ENCODE assay signal across 13 cellular contexts in genomic region chr10:34698979-34699378, GRCh38.
DNase-seq lines count a peak whose midpoint lies in the region; ATAC-seq, FAIRE-seq and TF ChIP-seq lines count a peak whose summit lies in the region.
"Had no signal": no experiment of that assay in that cellular context is flagged by ENCODE, and none has a peak within 500 bp of the region (broad histone marks: within the 10 kb centered on the region; RNA-seq: fewer than 3 reads in every experiment).

No MANE protein-coding gene starts in this region.

- DNase-seq in HCEC 1CT (peak; percentile 43), SK-MEL-5 (ENCODE audit: low read depth, low spot score) (peak; percentile 18), fibroblast of gingiva (ENCODE audit: low read depth) (peak; percentile 86), pancreas (peak in 2 of 6 donors; percentile 29 to 61), putamen (ENCODE audit: low spot score) (no peak), frontal cortex (ENCODE audit: low spot score in 2 of 2) (no peak), NCI-H524 treated with DMSO at 0.1 percent for 48 hours (lab: John Stamatoyannopoulos, UW) (no peak)
- no peak for DNase-seq in activated CD8-positive, alpha-beta memory T cell treated with anti-CD3 and anti-CD28 coated beads, Interleukin-2, amount 10 ng/mL, durations not matched to agents 7 days and 5 days
- DNase-seq: activated CD4-positive, alpha-beta T cell treated with anti-CD3 and anti-CD28 coated beads for 4 hours; activated effector memory CD4-positive, alpha-beta T cell treated with Interleukin-2 at 50 U/mL for 16 hours; DMS79; NCI-H2081 had no signal

- FAIRE-seq in pancreas (lab: Jason Lieb, UNC) (no peak), frontal cortex (lab: Jason Lieb, UNC) (no peak)

- no peak for TF ChIP-seq CTCF in pancreas (IDR thresholded peaks at IDR 0.05)

- no peaks in the 10 kb centered on the region for H3K9me3 Mint-ChIP-seq in activated CD8-positive, alpha-beta memory T cell treated with anti-CD3 and anti-CD28 coated beads, Interleukin-2, amount 10 ng/mL, durations not matched to agents 7 days and 5 days (ENCODE audit: low read depth)

- in situ Hi-C loops in SK-MEL-5 (cut with HindIII; ENCODE audit: low pct_unique_long_range_greater_than_20kb, low sequenced_read_pairs) = no loop called here

- H3K27ac ChIP-seq in pancreas = peak overlapping the region in 3 of 4 donors; percentile 14 to 27 (median 18)
- H3K27ac ChIP-seq: parathyroid adenoma had no signal

- H3K4me3 Mint-ChIP-seq in activated CD8-positive, alpha-beta memory T cell treated with anti-CD3 and anti-CD28 coated beads, Interleukin-2, amount 10 ng/mL, durations not matched to agents 7 days and 5 days = no peak overlapping the region

- peak; percentile 73 to 84 (median 77) for ATAC-seq in pancreas
- no peak for ATAC-seq in activated CD8-positive, alpha-beta memory T cell treated with anti-CD3 and anti-CD28 coated beads, Interleukin-2, amount 10 ng/mL, durations not matched to agents 7 days and 5 days

- H3K4me1 Mint-ChIP-seq in activated CD8-positive, alpha-beta memory T cell treated with anti-CD3 and anti-CD28 coated beads, Interleukin-2, amount 10 ng/mL, durations not matched to agents 7 days and 5 days = peaks cover 7% of the 10 kb centered on the region

- H3K9me3 ChIP-seq in pancreas = no peaks in the 10 kb centered on the region

- H3K27me3 Mint-ChIP-seq in activated CD8-positive, alpha-beta memory T cell treated with anti-CD3 and anti-CD28 coated beads, Interleukin-2, amount 10 ng/mL, durations not matched to agents 7 days and 5 days = peaks cover 6% of the 10 kb centered on the region

- H3K36me3 Mint-ChIP-seq in activated CD8-positive, alpha-beta memory T cell treated with anti-CD3 and anti-CD28 coated beads, Interleukin-2, amount 10 ng/mL, durations not matched to agents 7 days and 5 days = no peaks in the 10 kb centered on the region

- H3K4me3 ChIP-seq in pancreas = no peak overlapping the region

- no peak overlapping the region for H3K27ac Mint-ChIP-seq in activated CD8-positive, alpha-beta memory T cell treated with anti-CD3 and anti-CD28 coated beads, Interleukin-2, amount 10 ng/mL, durations not matched to agents 7 days and 5 days

- peaks cover 10 to 35% (median 20%) of the 10 kb centered on the region in 3 donors for H3K4me1 ChIP-seq in pancreas

- WGBS in pancreas, 2 donors = 20 to 22% methylated on average over 3 of the region's 3 CpGs

- H3K27me3 ChIP-seq in pancreas = no peaks in the 10 kb centered on the region

- no peaks in the 10 kb centered on the region for H3K36me3 ChIP-seq in pancreas

- CTCF ChIA-PET in activated CD8-positive, alpha-beta memory T cell treated with anti-CD3 and anti-CD28 coated beads, Interleukin-2, amount 10 ng/mL, durations not matched to agents 7 days and 5 days (lab: Charles Lee) = no interaction called here

- intact Hi-C loops in pancreas (cut with DNase I) = no loop called here

Comparison
In these comparisons a context has a peak if more than half of its experiments do, and no peak if none do; other contexts are left out.
1. DNase-seq: peak in HCEC 1CT (single experiment), SK-MEL-5 (single experiment) and fibroblast of gingiva (single experiment); none in putamen (single experiment), frontal cortex (0 of 2), activated CD8-positive, alpha-beta memory T cell treated with anti-CD3 and anti-CD28 coated beads, Interleukin-2, amount 10 ng/mL, durations not matched to agents 7 days and 5 days (single experiment) and NCI-H524 treated with DMSO at 0.1 percent for 48 hours (single experiment).